ENCODE assay signal across 8 cellular contexts in the genomic region with DNA sequence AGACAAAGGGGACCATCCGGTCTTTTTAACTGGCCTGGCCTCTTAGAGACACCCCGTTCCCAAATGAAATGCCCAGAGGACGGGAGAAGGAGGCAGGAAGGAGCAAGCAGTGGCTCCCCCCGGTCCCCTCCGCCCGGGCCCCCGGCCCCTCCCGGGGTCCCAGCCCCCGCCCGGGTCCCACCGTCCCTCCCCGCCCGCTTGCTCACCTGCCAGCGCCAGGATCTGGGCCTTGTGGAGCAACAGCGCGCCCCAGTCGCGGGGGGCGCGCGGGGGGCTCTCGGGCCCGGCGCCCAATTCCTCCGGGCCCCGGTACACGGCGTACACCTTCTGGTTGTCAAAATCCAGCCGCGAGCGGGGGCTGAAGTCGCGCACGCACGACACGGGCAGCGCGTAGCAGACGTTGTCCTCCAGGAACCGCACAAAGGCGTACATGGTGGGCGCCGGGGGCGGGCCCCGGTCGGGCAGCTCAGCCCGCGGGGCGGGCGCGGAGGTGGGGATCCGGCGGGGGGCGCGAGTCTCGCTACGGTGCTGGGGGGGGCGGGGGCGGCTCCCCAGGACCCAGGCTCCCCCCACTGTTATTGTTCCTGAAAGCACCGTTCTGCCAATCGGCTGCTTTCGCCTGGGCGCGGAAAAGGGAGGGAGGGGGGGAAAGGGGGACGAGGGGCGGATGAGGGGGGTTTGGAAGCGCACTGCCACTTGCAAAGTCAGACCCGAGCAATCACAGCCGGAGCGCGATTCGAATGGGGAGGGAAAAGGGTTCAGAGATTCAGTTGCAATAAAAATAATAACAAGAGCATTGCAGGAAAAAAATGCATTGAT. TPM values are rescaled to one million over a fixed set of nuclear protein-coding genes. Genes with fewer than 3 reads are reported as not detected.
DNase-seq lines count a peak whose midpoint lies in the region; ATAC-seq and TF ChIP-seq lines count a peak whose summit lies in the region.

A gene with protein sequence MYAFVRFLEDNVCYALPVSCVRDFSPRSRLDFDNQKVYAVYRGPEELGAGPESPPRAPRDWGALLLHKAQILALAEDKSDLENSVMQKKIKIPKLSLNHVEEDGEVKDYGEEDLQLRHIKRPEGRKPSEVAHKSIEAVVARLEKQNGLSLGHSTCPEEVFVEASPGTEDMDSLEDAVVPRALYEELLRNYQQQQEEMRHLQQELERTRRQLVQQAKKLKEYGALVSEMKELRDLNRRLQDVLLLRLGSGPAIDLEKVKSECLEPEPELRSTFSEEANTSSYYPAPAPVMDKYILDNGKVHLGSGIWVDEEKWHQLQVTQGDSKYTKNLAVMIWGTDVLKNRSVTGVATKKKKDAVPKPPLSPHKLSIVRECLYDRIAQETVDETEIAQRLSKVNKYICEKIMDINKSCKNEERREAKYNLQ (minus strand): TSS at position 492 of the 819 bp plus-strand sequence. CDS start 60 bp downstream, at position 432.

- no peaks in the 10 kb centered on the region for H3K9me3 Mint-ChIP-seq in activated CD4-positive, alpha-beta T cell treated with anti-CD3 and anti-CD28 coated beads for 36 hours (ENCODE audit: low read depth)

- H3K27ac ChIP-seq in duodenal mucosa (ENCODE audit: low read depth, low read length), result no peak within 1 kb of the TSS
- peak within 1 kb of the TSS; percentile 43 to 72 for H3K27ac ChIP-seq in lung (ENCODE audit: low read depth in 1 of 2, low read length in 1 of 2)

- H3K27me3 ChIP-seq in duodenal mucosa (ENCODE audit: control insufficient read depth in 1 of 2, insufficient read depth in 2 of 2, low read length in 2 of 2) (no peaks in the 10 kb centered on the region), lung (ENCODE audit: control insufficient read depth, insufficient read depth) (no peaks in the 10 kb centered on the region)

- peak within 1 kb of the TSS; percentile 35 to 48 for H3K9ac ChIP-seq in duodenal mucosa (ENCODE audit: low read depth in 1 of 2, low read length in 2 of 2)

- no peak for TF ChIP-seq CTCF in lung (IDR thresholded peaks at IDR 0.05; ENCODE audit: control extremely low read depth, extremely low read depth)

- DNase-seq in Daoy (ENCODE audit: low read depth), result peak; percentile 68
- DNase-seq in NCI-H1436 treated with DMSO at 0.1 percent for 48 hours (lab: John Stamatoyannopoulos, UW), result peak; percentile 31
- DNase-seq in activated CD4-positive, alpha-beta T cell treated with anti-CD3 and anti-CD28 coated beads for 36 hours, result peak; percentile 77
- peak; percentile 53 for DNase-seq in lung (ENCODE audit: low spot score)
- DNase-seq in stimulated activated CD4-positive, alpha-beta T cell treated with anti-CD3 and anti-CD28 coated beads, TNF-alpha, amount 100 ng/mL, for 4 hours (ENCODE audit: low read depth in 3 of 3), result peak in 2 of 3 experiments; percentile 7 to 28
- no peak for DNase-seq in NCI-H226
- no peak for DNase-seq in SIG-M5 (lab: John Stamatoyannopoulos, UW)

- CTCF ChIA-PET in activated CD4-positive, alpha-beta T cell treated with anti-CD3 and anti-CD28 coated beads for 36 hours (lab: Charles Lee), result no interaction called here

- H3K4me1 Mint-ChIP-seq in activated CD4-positive, alpha-beta T cell treated with anti-CD3 and anti-CD28 coated beads for 36 hours, result peaks cover 36% of the 10 kb centered on the region

- peaks cover 10 to 27% of the 10 kb centered on the region in 2 donors for H3K4me1 ChIP-seq in duodenal mucosa (ENCODE audit: control insufficient read depth in 1 of 2, insufficient read depth in 2 of 2, low read length in 2 of 2)
- peaks cover 0 to 7% of the 10 kb centered on the region in 2 donors for H3K4me1 ChIP-seq in lung (ENCODE audit: control insufficient read depth in 2 of 2, insufficient read depth in 2 of 2, low read length in 2 of 2)

- WGBS in lung, 2 donors, result 0 to 1% methylated on average over 63 to 72 of the region's 72 CpGs

- H3K4me3 Mint-ChIP-seq in activated CD4-positive, alpha-beta T cell treated with anti-CD3 and anti-CD28 coated beads for 36 hours, result peak within 1 kb of the TSS; percentile 85

- H3K36me3 Mint-ChIP-seq in activated CD4-positive, alpha-beta T cell treated with anti-CD3 and anti-CD28 coated beads for 36 hours (ENCODE audit: low read depth), result peaks cover 19% of the 10 kb centered on the region

- POLR2A ChIA-PET in activated CD4-positive, alpha-beta T cell treated with anti-CD3 and anti-CD28 coated beads for 36 hours (lab: Charles Lee), result no interaction called here

- peaks cover 7% of the 10 kb centered on the region for H3K27me3 Mint-ChIP-seq in activated CD4-positive, alpha-beta T cell treated with anti-CD3 and anti-CD28 coated beads for 36 hours

- peak within 1 kb of the TSS; percentile 74 to 79 for H3K4me3 ChIP-seq in duodenal mucosa (ENCODE audit: low read depth in 1 of 2, low read length in 2 of 2)
- peak within 1 kb of the TSS; percentile 59 for H3K4me3 ChIP-seq in lung

- peak; percentile 72 for ATAC-seq in activated CD4-positive, alpha-beta T cell treated with anti-CD3 and anti-CD28 coated beads for 36 hours
- peak; percentile 32 for ATAC-seq in lung (ENCODE audit: insufficient read depth, low FRiP score)

- H3K36me3 ChIP-seq in duodenal mucosa (ENCODE audit: control insufficient read depth in 1 of 2, insufficient read depth in 2 of 2, low read length in 2 of 2) (no peaks in the 10 kb centered on the region), lung (ENCODE audit: control insufficient read depth in 2 of 2, insufficient read depth in 2 of 2, low read length in 2 of 2) (no peaks in the 10 kb centered on the region)

- H3K9me3 ChIP-seq in duodenal mucosa (ENCODE audit: control insufficient read depth in 1 of 2, low read length in 2 of 2) (no peaks in the 10 kb centered on the region), lung (ENCODE audit: control insufficient read depth in 2 of 2, insufficient read depth in 1 of 2, low read length in 1 of 2) (no peaks in the 10 kb centered on the region)

- peak within 1 kb of the TSS; percentile 82 for H3K27ac Mint-ChIP-seq in activated CD4-positive, alpha-beta T cell treated with anti-CD3 and anti-CD28 coated beads for 36 hours

- intact Hi-C loops in activated CD4-positive, alpha-beta T cell treated with anti-CD3 and anti-CD28 coated beads for 36 hours (cut with DNase I, micrococcal nuclease), result loop anchor here in 1 of 2 experiments (5.0 kb wide), 1 partner anchor 304 kb away; a partner anchor contains a TSS

RNA-seq across cellular contexts. Expression of the gene that starts here (rescaled TPM):
- 0.77 and 3.1 TPM in 2 replicates for total RNA-seq in Daoy (2014; rRNA removed; shearing (Covaris generic))
- 10 to 100 TPM; 25.9 to 34.7 TPM for total RNA-seq in activated CD4-positive, alpha-beta T cell treated with anti-CD3 and anti-CD28 coated beads for 36 hours
- total RNA-seq in lung, result 10 to 100 TPM in 1 of 2 donors, 1 to 10 TPM in 1; 3.2 to 10.1 TPM
- 1 to 10 TPM; 1.3 to 9.3 TPM for polyA plus RNA-seq in lung

Comparison
In these comparisons a context has a peak if more than half of its experiments do, and no peak if none do; other contexts are left out.
1. DNase-seq: peak in Daoy (single experiment), NCI-H1436 treated with DMSO at 0.1 percent for 48 hours (single experiment), activated CD4-positive, alpha-beta T cell treated with anti-CD3 and anti-CD28 coated beads for 36 hours (single experiment), lung (single experiment) and stimulated activated CD4-positive, alpha-beta T cell treated with anti-CD3 and anti-CD28 coated beads, TNF-alpha, amount 100 ng/mL, for 4 hours (2 of 3); none in NCI-H226 (single experiment) and SIG-M5 (single experiment).